ENCODE assay signal across 8 cellular contexts in the genomic region with DNA sequence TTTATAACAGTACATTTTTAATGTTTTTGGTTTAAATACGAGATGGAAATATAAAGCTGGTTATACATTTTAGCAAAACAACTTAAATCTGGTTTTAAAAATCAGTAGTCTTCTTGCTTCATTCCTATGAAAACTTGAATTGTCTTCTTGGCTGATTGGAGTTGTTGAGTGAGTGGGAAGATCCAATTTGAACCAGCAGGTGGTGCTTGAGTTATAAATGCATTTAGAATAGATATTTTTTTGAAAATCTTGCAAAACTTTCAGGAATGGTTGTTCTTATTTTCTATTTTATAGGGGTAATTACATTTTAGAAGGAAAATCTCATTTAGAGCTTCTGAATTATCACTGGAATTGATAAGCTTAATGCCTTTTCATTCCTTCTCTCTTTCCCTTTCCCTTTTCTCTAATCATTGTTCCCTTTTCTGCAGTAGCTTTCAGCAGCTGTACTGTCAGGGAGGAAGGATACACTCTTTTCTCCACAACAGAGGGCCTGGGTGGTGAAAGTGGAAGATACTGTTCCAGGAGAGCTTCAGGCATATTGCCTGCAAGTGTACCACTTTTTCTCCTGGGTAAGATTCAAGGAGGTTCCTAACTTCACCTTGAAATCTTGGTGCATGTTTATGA.
DNase-seq lines count a peak whose midpoint lies in the region; ATAC-seq, FAIRE-seq and TF ChIP-seq lines count a peak whose summit lies in the region.

No MANE protein-coding gene starts in this region.

- CTCF ChIA-PET in GM12878 (lab: Yijun Ruan, JAX) = no interaction called here
- CTCF ChIA-PET in CD8-positive, alpha-beta memory T cell (lab: Charles Lee) = no interaction called here

- TF ChIP-seq CTCF in LNCaP clone FGC (IDR thresholded peaks at IDR 0.05; ENCODE audit: control insufficient read depth, extremely low read depth, insufficient read depth) (peak; percentile 40), GM12878 (IDR thresholded peaks at IDR 0.05 in 2 of 3, conservative IDR thresholded peaks at IDR 0.05 in 1 of 3; ENCODE audit: control insufficient read depth in 2 of 3, extremely low read depth in 1 of 3, insufficient read depth in 1 of 3, low read depth in 3 of 3, low read length in 3 of 3) (peak in 2 of 3 experiments; percentile 5 to 13; a peak in 3 of 6 replicates), mesothelial cell of epicardium (IDR thresholded peaks at IDR 0.05; ENCODE audit: unreplicated experiment) (peak; percentile 75)

- H3K27me3 ChIP-seq in GM12878 (replicated peaks in 1 of 2; ENCODE audit: control insufficient read depth in 2 of 2, insufficient read depth in 2 of 2, low read length in 1 of 2) = no peaks in the 10 kb centered on the region
- H3K27me3 ChIP-seq in CD8-positive, alpha-beta memory T cell (ENCODE audit: insufficient read depth, low read length, poor library complexity, severe bottlenecking) = no peaks in the 10 kb centered on the region

- in situ Hi-C loops in GM12878 (cut with MboI) = no loop called here

- TF ChIP-seq POLR2A in GM12878 (IDR thresholded peaks at IDR 0.05; ENCODE audit: low read depth, low read length) = no peak

- no peak for ATAC-seq in GM12878
- ATAC-seq in HG02571 (IDR thresholded peaks at IDR 0.05; ENCODE audit: unreplicated experiment) = no peak

- H4K20me1 ChIP-seq in GM12878 (ENCODE audit: control insufficient read depth, insufficient read depth) = no peaks in the 10 kb centered on the region

- SMC1A ChIA-PET in GM12878 (lab: Charles Lee; ENCODE audit: uncharacterized antibody, unreplicated experiment) = interaction anchor here (0.7 to 1.5 kb wide), 4 partner anchors 10 to 205 kb away, joined by 3 to 5 read pairs (median 4); no protein-coding TSS in a partner anchor

- no peaks in the 10 kb centered on the region for H3K79me2 ChIP-seq in GM12878 (ENCODE audit: control insufficient read depth, insufficient read depth, low read length)

- H2AFZ ChIP-seq in GM12878 (ENCODE audit: control insufficient read depth, low read depth, low read length) = no peak overlapping the region

- no TSS peak for BruUV-seq in GM12878 (replicated peaks; lab: Mats Ljungman, UMichigan)

- RAD21 ChIA-PET in GM12878 (lab: Charles Lee; ENCODE audit: unreplicated experiment) = no interaction called here

- no peaks in the 10 kb centered on the region for H3K36me3 ChIP-seq in GM12878 (ENCODE audit: control insufficient read depth in 2 of 2, insufficient read depth in 2 of 2, low read length in 1 of 2)
- H3K36me3 ChIP-seq in CD8-positive, alpha-beta memory T cell (ENCODE audit: insufficient read depth, low read length) = no peaks in the 10 kb centered on the region

- H3K36me3 Mint-ChIP-seq in mesothelial cell of epicardium = no peaks in the 10 kb centered on the region
- no peaks in the 10 kb centered on the region for H3K36me3 Mint-ChIP-seq in CD8-positive, alpha-beta memory T cell

- no peak overlapping the region for H3K9ac ChIP-seq in GM12878 (ENCODE audit: control insufficient read depth, insufficient read depth, low read length)

- 0% methylated on average over 1 of the region's 1 CpG for WGBS in GM12878 (ENCODE audit: insufficient coverage, insufficient replicate concordance, low lambda C conversion rate, missing lambda C conversion rate)

- peak; percentile 8 for DNase-seq in DMS114 treated with DMSO at 0.1 percent for 48 hours (lab: John Stamatoyannopoulos, UW; ENCODE audit: unreplicated experiment)
- DNase-seq in LNCaP clone FGC (ENCODE audit: low read depth) = peak; percentile 36
- DNase-seq in GM12878 (ENCODE audit: low read depth, low spot score) = no peak
- no peak for DNase-seq in mesothelial cell of epicardium (ENCODE audit: low spot score in 2 of 2, unreplicated experiment in 2 of 2)
- DNase-seq in NCI-H2196 (lab: John Stamatoyannopoulos, UW; ENCODE audit: unreplicated experiment) = no peak
- no peak for DNase-seq in NCI-H1436 treated with DMSO at 0.1 percent for 48 hours (lab: John Stamatoyannopoulos, UW)
- no peak for DNase-seq in CD8-positive, alpha-beta memory T cell

- TF ChIP-seq EP300 in GM12878 (IDR thresholded peaks at IDR 0.05; ENCODE audit: borderline replicate concordance in 1 of 2, control insufficient read depth in 1 of 2, low read depth in 2 of 2, low read length in 2 of 2) = no peak

- peaks cover 7% of the 10 kb centered on the region for H3K4me1 Mint-ChIP-seq in mesothelial cell of epicardium
- H3K4me1 Mint-ChIP-seq in CD8-positive, alpha-beta memory T cell = no peaks in the 10 kb centered on the region

- H3K9me3 Mint-ChIP-seq in mesothelial cell of epicardium = peaks cover under 1% of the 10 kb centered on the region
- H3K9me3 Mint-ChIP-seq in CD8-positive, alpha-beta memory T cell = peaks cover 0 to 11% (median 0%) of the 10 kb centered on the region in 5 donors

- no peak overlapping the region for H3K4me3 ChIP-seq in LNCaP clone FGC (ENCODE audit: low read depth, low read length)
- no peak overlapping the region for H3K4me3 ChIP-seq in GM12878
- no peak overlapping the region for H3K4me3 ChIP-seq in CD8-positive, alpha-beta memory T cell (ENCODE audit: low read length)

- no peaks in the 10 kb centered on the region for H3K27me3 Mint-ChIP-seq in mesothelial cell of epicardium (ENCODE audit: low read depth)
- H3K27me3 Mint-ChIP-seq in CD8-positive, alpha-beta memory T cell = no peaks in the 10 kb centered on the region

- no peak for FAIRE-seq in GM12878 (lab: Jason Lieb, UNC)

- H3K9me3 ChIP-seq in GM12878 (replicated peaks; ENCODE audit: control insufficient read depth, insufficient read depth, low read length) = no peaks in the 10 kb centered on the region
- no peaks in the 10 kb centered on the region for H3K9me3 ChIP-seq in CD8-positive, alpha-beta memory T cell (ENCODE audit: low read length)

- no peak overlapping the region for H3K4me2 ChIP-seq in GM12878 (ENCODE audit: control insufficient read depth, insufficient read depth)

- no peaks in the 10 kb centered on the region for H3K4me1 ChIP-seq in GM12878 (ENCODE audit: control insufficient read depth, insufficient read depth, low read length)
- no peaks in the 10 kb centered on the region for H3K4me1 ChIP-seq in CD8-positive, alpha-beta memory T cell (ENCODE audit: insufficient read depth, low read length)

- intact Hi-C loops in GM12878 (cut with micrococcal nuclease; ENCODE audit: unreplicated experiment) = no loop called here

- POLR2A ChIA-PET in GM12878 (lab: Charles Lee) = no interaction called here
- POLR2A ChIA-PET in CD8-positive, alpha-beta memory T cell (lab: Charles Lee) = no interaction called here

- H3K27ac ChIP-seq in GM12878 (ENCODE audit: control insufficient read depth, insufficient read depth) = no peak overlapping the region
- H3K27ac ChIP-seq in CD8-positive, alpha-beta memory T cell (ENCODE audit: low read depth, low read length) = no peak overlapping the region

- no peak overlapping the region for H3K4me3 Mint-ChIP-seq in mesothelial cell of epicardium
- H3K4me3 Mint-ChIP-seq in CD8-positive, alpha-beta memory T cell = no peak overlapping the region

- TF ChIP-seq RAD21 in GM12878 (IDR thresholded peaks at IDR 0.05; ENCODE audit: insufficient read depth, low read depth, low read length) = no peak

- no peak overlapping the region for H3K27ac Mint-ChIP-seq in mesothelial cell of epicardium
- H3K27ac Mint-ChIP-seq in CD8-positive, alpha-beta memory T cell = no peak overlapping the region

TF ChIP-seq in GM12878, 131 proteins besides CTCF, POLR2A, EP300 and RAD21 (continues in another document):
- TF ChIP-seq HDAC6 (IDR thresholded peaks at IDR 0.05; ENCODE audit: unreplicated experiment) = no peak
- no peak for TF ChIP-seq CEBPB (IDR thresholded peaks at IDR 0.05; ENCODE audit: borderline replicate concordance in 1 of 2, low read depth in 2 of 2, low read length in 2 of 2)
- TF ChIP-seq ZNF207 (IDR thresholded peaks at IDR 0.05; ENCODE audit: borderline replicate concordance) = no peak
- TF ChIP-seq, protein P1, sequence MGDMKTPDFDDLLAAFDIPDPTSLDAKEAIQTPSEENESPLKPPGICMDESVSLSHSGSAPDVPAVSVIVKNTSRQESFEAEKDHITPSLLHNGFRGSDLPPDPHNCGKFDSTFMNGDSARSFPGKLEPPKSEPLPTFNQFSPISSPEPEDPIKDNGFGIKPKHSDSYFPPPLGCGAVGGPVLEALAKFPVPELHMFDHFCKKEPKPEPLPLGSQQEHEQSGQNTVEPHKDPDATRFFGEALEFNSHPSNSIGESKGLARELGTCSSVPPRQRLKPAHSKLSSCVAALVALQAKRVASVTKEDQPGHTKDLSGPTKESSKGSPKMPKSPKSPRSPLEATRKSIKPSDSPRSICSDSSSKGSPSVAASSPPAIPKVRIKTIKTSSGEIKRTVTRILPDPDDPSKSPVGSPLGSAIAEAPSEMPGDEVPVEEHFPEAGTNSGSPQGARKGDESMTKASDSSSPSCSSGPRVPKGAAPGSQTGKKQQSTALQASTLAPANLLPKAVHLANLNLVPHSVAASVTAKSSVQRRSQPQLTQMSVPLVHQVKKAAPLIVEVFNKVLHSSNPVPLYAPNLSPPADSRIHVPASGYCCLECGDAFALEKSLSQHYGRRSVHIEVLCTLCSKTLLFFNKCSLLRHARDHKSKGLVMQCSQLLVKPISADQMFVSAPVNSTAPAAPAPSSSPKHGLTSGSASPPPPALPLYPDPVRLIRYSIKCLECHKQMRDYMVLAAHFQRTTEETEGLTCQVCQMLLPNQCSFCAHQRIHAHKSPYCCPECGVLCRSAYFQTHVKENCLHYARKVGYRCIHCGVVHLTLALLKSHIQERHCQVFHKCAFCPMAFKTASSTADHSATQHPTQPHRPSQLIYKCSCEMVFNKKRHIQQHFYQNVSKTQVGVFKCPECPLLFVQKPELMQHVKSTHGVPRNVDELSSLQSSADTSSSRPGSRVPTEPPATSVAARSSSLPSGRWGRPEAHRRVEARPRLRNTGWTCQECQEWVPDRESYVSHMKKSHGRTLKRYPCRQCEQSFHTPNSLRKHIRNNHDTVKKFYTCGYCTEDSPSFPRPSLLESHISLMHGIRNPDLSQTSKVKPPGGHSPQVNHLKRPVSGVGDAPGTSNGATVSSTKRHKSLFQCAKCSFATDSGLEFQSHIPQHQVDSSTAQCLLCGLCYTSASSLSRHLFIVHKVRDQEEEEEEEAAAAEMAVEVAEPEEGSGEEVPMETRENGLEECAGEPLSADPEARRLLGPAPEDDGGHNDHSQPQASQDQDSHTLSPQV (IDR thresholded peaks at IDR 0.05) = no peak
- TF ChIP-seq RUNX3 (IDR thresholded peaks at IDR 0.05; ENCODE audit: low read length) = no peak
- no peak for TF ChIP-seq LARP7 (IDR thresholded peaks at IDR 0.05)
- TF ChIP-seq CHD1 (IDR thresholded peaks at IDR 0.05; ENCODE audit: low read depth, low read length) = no peak
- no peak for TF ChIP-seq JUND (IDR thresholded peaks at IDR 0.05; ENCODE audit: low read depth, low read length)
- no peak for TF ChIP-seq CBX5 (IDR thresholded peaks at IDR 0.05; ENCODE audit: low read depth)
- no peak for TF ChIP-seq GABPA (IDR thresholded peaks at IDR 0.05; ENCODE audit: low read depth)
- TF ChIP-seq ASH2L (IDR thresholded peaks at IDR 0.05; ENCODE audit: borderline replicate concordance, low read depth) = no peak
- no peak for TF ChIP-seq STAT1 (conservative IDR thresholded peaks at IDR 0.05)

Comparison
In these comparisons a context has a peak if more than half of its experiments do, and no peak if none do; other contexts are left out.
1. DNase-seq: peak in DMS114 treated with DMSO at 0.1 percent for 48 hours (single experiment) and LNCaP clone FGC (single experiment); none in GM12878 (single experiment), mesothelial cell of epicardium (0 of 2), NCI-H2196 (single experiment), NCI-H1436 treated with DMSO at 0.1 percent for 48 hours (single experiment) and CD8-positive, alpha-beta memory T cell (0 of 5).
2. CTCF ChIP-seq: peak in every context shown above with its lines; median percentile 75 in mesothelial cell of epicardium; 40 in LNCaP clone FGC; 9 in GM12878.